In genomic region chr5:157116483-157116954, GRCh38 we compare ENCODE assay signal across 13 cellular contexts. TPM values are rescaled to one million over a fixed set of nuclear protein-coding genes. Genes with fewer than 3 reads are reported as not detected.
DNase-seq lines count a peak whose midpoint lies in the region; ATAC-seq, FAIRE-seq and TF ChIP-seq lines count a peak whose summit lies in the region.
"Had no signal": no experiment of that assay in that cellular context is flagged by ENCODE, and none has a peak within 500 bp of the region (broad histone marks: within the 10 kb centered on the region; RNA-seq: fewer than 3 reads in every experiment).

No MANE protein-coding gene starts in this region.

- no peak for TF ChIP-seq POLR2A in gastrocnemius medialis (IDR thresholded peaks at IDR 0.05)

- FAIRE-seq in GM19239 (lab: Jason Lieb, UNC), result peak; percentile 74

- intact Hi-C loops in gastrocnemius medialis (cut with DNase I; ENCODE audit: low total_unique reads), result no loop called here

- in situ Hi-C loops in gastrocnemius medialis (cut with MboI; ENCODE audit: low sequenced_read_pairs in 4 of 4), result no loop called here

- ATAC-seq in GM18499 (IDR thresholded peaks at IDR 0.05; ENCODE audit: insufficient read depth, unreplicated experiment) (peak; percentile 65), HG03039 (IDR thresholded peaks at IDR 0.05; ENCODE audit: unreplicated experiment) (peak; percentile 44), gastrocnemius medialis (no peak)
- peak; percentile 80 for ATAC-seq in activated T-helper 17 cell treated with anti-CD3 and anti-CD28 coated beads, Interleukin-2, amount 50 U/mL, for 72 hours (replicated peaks)

- no peaks in the 10 kb centered on the region for H3K9me3 ChIP-seq in gastrocnemius medialis

- no peak for DNase-seq in GM19239 (ENCODE audit: insufficient read length, low spot score)
- DNase-seq in gastrocnemius medialis, result no peak
- DNase-seq in HuH-7 (ENCODE audit: low spot score), result no peak
- DNase-seq in GF-D8 (lab: John Stamatoyannopoulos, UW), result no peak
- DNase-seq: activated effector memory CD4-positive, alpha-beta T cell treated with Interleukin-2 at 50 U/mL for 16 hours; DMS153; GM23248; substantia nigra had no signal

- no peaks in the 10 kb centered on the region for H3K4me1 ChIP-seq in gastrocnemius medialis

- H3K27ac ChIP-seq in gastrocnemius medialis, result no peak overlapping the region
- H3K27ac ChIP-seq: GM23248 had no signal

- no peaks in the 10 kb centered on the region for H3K36me3 ChIP-seq in gastrocnemius medialis

- peaks cover 19% of the 10 kb centered on the region for H3K4me1 Mint-ChIP-seq in activated T-helper 17 cell treated with anti-CD3 and anti-CD28 coated beads, Interleukin-2, amount 50 U/mL, for 72 hours

- no peak for TF ChIP-seq CTCF in gastrocnemius medialis (IDR thresholded peaks at IDR 0.05 in 4 of 5, conservative IDR thresholded peaks at IDR 0.05 in 1 of 5)

- H3K36me3 Mint-ChIP-seq in activated T-helper 17 cell treated with anti-CD3 and anti-CD28 coated beads, Interleukin-2, amount 50 U/mL, for 72 hours (ENCODE audit: low read depth), result no peaks in the 10 kb centered on the region

- H3K4me3 ChIP-seq in gastrocnemius medialis, result no peak overlapping the region
- H3K4me3 ChIP-seq: GM23248 had no signal

- no peaks in the 10 kb centered on the region for H3K27me3 Mint-ChIP-seq in activated T-helper 17 cell treated with anti-CD3 and anti-CD28 coated beads, Interleukin-2, amount 50 U/mL, for 72 hours

- H3K9me3 Mint-ChIP-seq in activated T-helper 17 cell treated with anti-CD3 and anti-CD28 coated beads, Interleukin-2, amount 50 U/mL, for 72 hours, result peaks cover 4% of the 10 kb centered on the region

- H3K27ac Mint-ChIP-seq in activated T-helper 17 cell treated with anti-CD3 and anti-CD28 coated beads, Interleukin-2, amount 50 U/mL, for 72 hours, result no peak overlapping the region

- H3K27me3 ChIP-seq in gastrocnemius medialis, result no peaks in the 10 kb centered on the region

- peak overlapping the region; percentile 38 for H3K4me3 Mint-ChIP-seq in activated T-helper 17 cell treated with anti-CD3 and anti-CD28 coated beads, Interleukin-2, amount 50 U/mL, for 72 hours

RNA-seq across cellular contexts. Expression of gene HAVCR2, which starts 7.7 kb away (rescaled TPM):
- total RNA-seq in activated T-helper 17 cell treated with anti-CD3 and anti-CD28 coated beads, Interleukin-2, amount 50 U/mL, for 72 hours, result 10 to 100 TPM; 35.4 to 46.9 TPM
- 1 to 10 TPM; 1.2 to 5.0 (median 1.6) TPM for total RNA-seq in gastrocnemius medialis
- total RNA-seq: GM23248, NCI-H460 had no signal

RNA-seq across cellular contexts. Expression of gene MED7, which starts 26.1 kb away (rescaled TPM):
- total RNA-seq in activated T-helper 17 cell treated with anti-CD3 and anti-CD28 coated beads, Interleukin-2, amount 50 U/mL, for 72 hours, result 10 to 100 TPM in 1 of 2 donors, 1 to 10 TPM in 1; 9.3 to 20.3 TPM
- total RNA-seq in gastrocnemius medialis, result 1 to 10 TPM; 7.0 to 9.4 (median 8.5) TPM

RNA-seq across cellular contexts. Expression of gene GARIN3, which starts 49.5 kb away (rescaled TPM):
- under 1 TPM; 0.09 to 0.85 TPM for total RNA-seq in activated T-helper 17 cell treated with anti-CD3 and anti-CD28 coated beads, Interleukin-2, amount 50 U/mL, for 72 hours
- total RNA-seq in gastrocnemius medialis, result not detected
- total RNA-seq: GM23248, myocyte, NCI-H460 had no signal

RNA-seq across cellular contexts. Expression of gene HAVCR1, which starts 57.6 kb away (rescaled TPM):
- total RNA-seq in activated T-helper 17 cell treated with anti-CD3 and anti-CD28 coated beads, Interleukin-2, amount 50 U/mL, for 72 hours, result 1 to 10 TPM in 1 of 2 donors, not detected in 1; 1.5 TPM
- total RNA-seq in gastrocnemius medialis, result not detected
- total RNA-seq: GM23248, NCI-H460 had no signal

Comparison
In these comparisons a context has a peak if more than half of its experiments do, and no peak if none do; other contexts are left out.
1. ATAC-seq: peak in GM18499 (single experiment), HG03039 (single experiment) and activated T-helper 17 cell treated with anti-CD3 and anti-CD28 coated beads, Interleukin-2, amount 50 U/mL, for 72 hours (single experiment); none in gastrocnemius medialis (0 of 2).
2. RNA of gene HAVCR2, which starts 7.7 kb away (total RNA-seq): 35.4 to 46.9 TPM in activated T-helper 17 cell treated with anti-CD3 and anti-CD28 coated beads, Interleukin-2, amount 50 U/mL, for 72 hours; 1.2 to 5.0 TPM in gastrocnemius medialis; every median in the first group is over 4 times any median in the second.